8 cellular contexts compared by ENCODE assay signal in the genomic region with DNA sequence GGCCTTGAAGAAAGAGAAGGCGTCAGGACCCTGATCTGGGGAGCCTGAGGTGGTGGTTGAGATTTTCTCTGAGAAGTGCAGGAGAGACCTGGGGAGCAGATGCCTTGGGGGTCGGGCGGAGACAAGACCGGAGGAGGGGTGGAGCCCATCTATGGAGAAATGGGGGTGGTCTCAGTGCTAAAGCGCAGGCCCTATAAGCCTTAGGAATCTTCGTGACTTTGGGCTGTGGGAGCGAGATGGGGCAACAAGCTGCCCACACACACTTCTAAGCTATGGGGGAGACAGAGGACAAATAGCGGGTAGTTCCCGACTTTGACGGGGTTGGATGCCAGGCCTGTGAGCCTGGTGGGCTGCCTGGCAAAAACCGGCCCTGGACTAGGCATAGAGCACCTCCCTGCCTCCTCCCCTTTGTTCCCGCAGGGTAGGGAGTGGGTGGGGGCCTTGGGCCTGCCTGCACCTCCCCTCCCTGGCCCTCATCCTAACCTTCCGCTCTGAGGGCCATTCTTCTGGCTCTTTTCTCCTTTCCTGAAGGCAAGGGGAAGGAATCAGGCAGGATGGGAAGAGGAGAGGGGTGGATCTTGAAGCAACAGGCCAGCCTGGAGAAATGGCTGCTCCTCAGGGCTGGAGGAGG. TPM values are rescaled to one million over a fixed set of nuclear protein-coding genes. Genes with fewer than 3 reads are reported as not detected.
DNase-seq lines count a peak whose midpoint lies in the region; ATAC-seq and TF ChIP-seq lines count a peak whose summit lies in the region.

No MANE protein-coding gene starts in this region.

- H3K9ac ChIP-seq in OCI-LY3 (ENCODE audit: low read length) = peak overlapping the region; percentile 100

- no peaks in the 10 kb centered on the region for H4K20me1 ChIP-seq in OCI-LY3 (ENCODE audit: insufficient read depth, low read length)

- DNase-seq in EL (peak; percentile 38), coronary artery (ENCODE audit: low spot score) (no peak), lower lobe of right lung (no peak), tibial artery (peak; percentile 48 to 80), SHP77 treated with DMSO at 0.1 percent for 48 hours (lab: John Stamatoyannopoulos, UW) (no peak)

- TF ChIP-seq CTCF in OCI-LY3 (IDR thresholded peaks at IDR 0.05; ENCODE audit: low read depth, low read length) (no peak), coronary artery (IDR thresholded peaks at IDR 0.05) (no peak), lower lobe of right lung (IDR thresholded peaks at IDR 0.05) (no peak), tibial artery (IDR thresholded peaks at IDR 0.05) (no peak)

- intact Hi-C loops in lower lobe of right lung (cut with DNase I) (no loop called here), tibial artery (cut with DNase I; ENCODE audit: low total_unique reads) (loop anchor here (10.0 kb wide), 1 partner anchor 229 kb away; the partner anchor contains the start of genes GNL3 and PBRM1)

- H3K4me1 ChIP-seq in OCI-LY3 (ENCODE audit: low read length) = peaks cover 18% of the 10 kb centered on the region
- H3K4me1 ChIP-seq in lower lobe of right lung = peaks cover 33% of the 10 kb centered on the region
- H3K4me1 ChIP-seq in tibial artery = peaks cover 0 to 31% (median 27%) of the 10 kb centered on the region in 4 donors

- 0 out of 2 replicates have a peak overlapping the region, but pooled peaks have one; percentile 90 for H2AFZ ChIP-seq in OCI-LY3 (ENCODE audit: low read depth, low read length)

- H3K79me2 ChIP-seq in OCI-LY3 (ENCODE audit: low read length) = peaks cover 24% of the 10 kb centered on the region

- peak overlapping the region; percentile 98 for H3K4me2 ChIP-seq in OCI-LY3 (ENCODE audit: low read length)

- H3K9me3 ChIP-seq in OCI-LY3 (ENCODE audit: insufficient read depth, low read length) = no peaks in the 10 kb centered on the region
- H3K9me3 ChIP-seq in lower lobe of right lung = no peaks in the 10 kb centered on the region
- no peaks in the 10 kb centered on the region for H3K9me3 ChIP-seq in tibial artery

- no peak overlapping the region for H3K27ac ChIP-seq in OCI-LY3 (ENCODE audit: low read length)
- peak overlapping the region; percentile 92 to 95 for H3K27ac ChIP-seq in coronary artery
- peak overlapping the region; percentile 92 for H3K27ac ChIP-seq in lower lobe of right lung
- peak overlapping the region; percentile 91 to 92 for H3K27ac ChIP-seq in tibial artery

- H3K27me3 ChIP-seq in OCI-LY3 (ENCODE audit: low read depth, low read length) (no peaks in the 10 kb centered on the region), lower lobe of right lung (ENCODE audit: low read depth) (no peaks in the 10 kb centered on the region), tibial artery (no peaks in the 10 kb centered on the region)

- H3K4me3 ChIP-seq in OCI-LY3 (ENCODE audit: low read length) (peak overlapping the region; percentile 93), coronary artery (peak overlapping the region; percentile 91), lower lobe of right lung (peak overlapping the region; percentile 74), tibial artery (peak overlapping the region; percentile 79 to 83)

- peak; percentile 35 to 39 for ATAC-seq in lower lobe of right lung
- no peak for ATAC-seq in HG02852 (IDR thresholded peaks at IDR 0.05; ENCODE audit: unreplicated experiment)
- no peak for ATAC-seq in HG02642 (IDR thresholded peaks at IDR 0.05; ENCODE audit: poor library complexity, unreplicated experiment)

- H3K36me3 ChIP-seq in OCI-LY3 (replicated peaks; ENCODE audit: low read depth, low read length) = peaks cover 16% of the 10 kb centered on the region
- peaks cover 39% of the 10 kb centered on the region for H3K36me3 ChIP-seq in lower lobe of right lung
- H3K36me3 ChIP-seq in tibial artery = peaks cover 14 to 40% (median 27%) of the 10 kb centered on the region in 3 donors

RNA-seq across cellular contexts. Expression of gene NISCH, which starts 0.9 kb away (rescaled TPM):
- 90.2 TPM for total RNA-seq in lower lobe of right lung

RNA-seq across cellular contexts. Expression of gene TNNC1, which starts 2.4 kb away (rescaled TPM):
- 44.0 TPM for total RNA-seq in lower lobe of right lung

RNA-seq across cellular contexts. Expression of gene SEMA3G, which starts 11.4 kb away (rescaled TPM):
- 23.6 TPM for total RNA-seq in lower lobe of right lung

RNA-seq across cellular contexts. Expression of gene STAB1, which starts 38.9 kb away (rescaled TPM):
- total RNA-seq in lower lobe of right lung = 133 TPM

RNA-seq across cellular contexts. Expression of gene PHF7, which starts 45.8 kb away (rescaled TPM):
- 7.7 TPM for total RNA-seq in lower lobe of right lung

Comparison
In these comparisons a context has a peak if more than half of its experiments do, and no peak if none do; other contexts are left out.
1. DNase-seq: peak in EL (single experiment) and tibial artery (2 of 2); none in coronary artery (single experiment), lower lobe of right lung (single experiment) and SHP77 treated with DMSO at 0.1 percent for 48 hours (single experiment).
2. ATAC-seq: peak in lower lobe of right lung (2 of 2); none in HG02852 (single experiment) and HG02642 (single experiment).
3. Peak in every context shown above with its lines, with median percentiles within 50 percentile points of each other: H3K4me3 ChIP-seq.